1 cellular context compared by ENCODE assay signal in the genomic region with DNA sequence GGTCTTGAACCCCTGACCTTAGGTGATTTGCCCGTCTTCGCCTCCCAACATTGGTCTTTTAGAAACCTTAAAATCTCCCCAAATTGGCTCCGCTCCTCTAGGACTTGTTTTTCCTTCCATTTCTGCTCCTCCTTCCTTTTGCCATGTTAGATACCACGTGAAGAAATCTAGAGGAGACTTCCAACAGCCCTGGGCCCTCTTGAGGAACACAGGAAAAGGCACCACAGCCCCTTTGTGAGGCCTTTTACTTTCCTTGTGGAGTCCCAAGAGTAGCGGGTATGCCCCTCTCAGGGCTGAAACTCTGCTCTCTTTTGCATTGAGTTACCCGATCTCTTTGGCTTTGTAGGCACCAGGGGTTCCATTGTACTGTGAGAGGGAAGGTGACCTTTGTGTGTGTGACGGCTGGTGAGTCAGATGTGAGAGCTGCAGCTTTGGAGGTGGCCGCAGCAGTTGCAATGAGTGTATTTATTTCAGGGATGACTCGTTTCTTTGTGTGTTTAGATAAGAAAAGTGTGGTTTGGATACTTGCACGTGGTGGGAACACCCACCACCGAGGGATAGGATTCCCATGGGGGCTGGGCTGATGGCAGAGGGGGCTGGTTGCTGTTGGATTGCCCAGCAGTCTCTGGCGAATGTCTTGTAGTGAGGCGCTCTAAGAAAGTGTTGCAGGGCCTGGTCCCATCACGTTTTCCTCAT.
TF ChIP-seq lines count a peak whose summit lies in the region.

No MANE protein-coding gene starts in this region.

TF ChIP-seq in HepG2, 621 proteins besides CTCF, POLR2A, EP300 and RAD21 (continued from another document and continues in another):
- TF ChIP-seq, protein P1, sequence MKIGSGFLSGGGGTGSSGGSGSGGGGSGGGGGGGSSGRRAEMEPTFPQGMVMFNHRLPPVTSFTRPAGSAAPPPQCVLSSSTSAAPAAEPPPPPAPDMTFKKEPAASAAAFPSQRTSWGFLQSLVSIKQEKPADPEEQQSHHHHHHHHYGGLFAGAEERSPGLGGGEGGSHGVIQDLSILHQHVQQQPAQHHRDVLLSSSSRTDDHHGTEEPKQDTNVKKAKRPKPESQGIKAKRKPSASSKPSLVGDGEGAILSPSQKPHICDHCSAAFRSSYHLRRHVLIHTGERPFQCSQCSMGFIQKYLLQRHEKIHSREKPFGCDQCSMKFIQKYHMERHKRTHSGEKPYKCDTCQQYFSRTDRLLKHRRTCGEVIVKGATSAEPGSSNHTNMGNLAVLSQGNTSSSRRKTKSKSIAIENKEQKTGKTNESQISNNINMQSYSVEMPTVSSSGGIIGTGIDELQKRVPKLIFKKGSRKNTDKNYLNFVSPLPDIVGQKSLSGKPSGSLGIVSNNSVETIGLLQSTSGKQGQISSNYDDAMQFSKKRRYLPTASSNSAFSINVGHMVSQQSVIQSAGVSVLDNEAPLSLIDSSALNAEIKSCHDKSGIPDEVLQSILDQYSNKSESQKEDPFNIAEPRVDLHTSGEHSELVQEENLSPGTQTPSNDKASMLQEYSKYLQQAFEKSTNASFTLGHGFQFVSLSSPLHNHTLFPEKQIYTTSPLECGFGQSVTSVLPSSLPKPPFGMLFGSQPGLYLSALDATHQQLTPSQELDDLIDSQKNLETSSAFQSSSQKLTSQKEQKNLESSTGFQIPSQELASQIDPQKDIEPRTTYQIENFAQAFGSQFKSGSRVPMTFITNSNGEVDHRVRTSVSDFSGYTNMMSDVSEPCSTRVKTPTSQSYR (CRISPR knock-in tag; IDR thresholded peaks at IDR 0.05; ENCODE audit: borderline replicate concordance): peak; percentile 36; the same call in 1 of the 2 replicates
- TF ChIP-seq HOXA9 (CRISPR knock-in tag; IDR thresholded peaks at IDR 0.05; ENCODE audit: borderline replicate concordance): no peak
- TF ChIP-seq XBP1 (CRISPR knock-in tag; IDR thresholded peaks at IDR 0.05): no peak
- no peak for TF ChIP-seq ZSCAN31 (CRISPR knock-in tag; IDR thresholded peaks at IDR 0.05; ENCODE audit: low read depth)
- TF ChIP-seq, protein P2, sequence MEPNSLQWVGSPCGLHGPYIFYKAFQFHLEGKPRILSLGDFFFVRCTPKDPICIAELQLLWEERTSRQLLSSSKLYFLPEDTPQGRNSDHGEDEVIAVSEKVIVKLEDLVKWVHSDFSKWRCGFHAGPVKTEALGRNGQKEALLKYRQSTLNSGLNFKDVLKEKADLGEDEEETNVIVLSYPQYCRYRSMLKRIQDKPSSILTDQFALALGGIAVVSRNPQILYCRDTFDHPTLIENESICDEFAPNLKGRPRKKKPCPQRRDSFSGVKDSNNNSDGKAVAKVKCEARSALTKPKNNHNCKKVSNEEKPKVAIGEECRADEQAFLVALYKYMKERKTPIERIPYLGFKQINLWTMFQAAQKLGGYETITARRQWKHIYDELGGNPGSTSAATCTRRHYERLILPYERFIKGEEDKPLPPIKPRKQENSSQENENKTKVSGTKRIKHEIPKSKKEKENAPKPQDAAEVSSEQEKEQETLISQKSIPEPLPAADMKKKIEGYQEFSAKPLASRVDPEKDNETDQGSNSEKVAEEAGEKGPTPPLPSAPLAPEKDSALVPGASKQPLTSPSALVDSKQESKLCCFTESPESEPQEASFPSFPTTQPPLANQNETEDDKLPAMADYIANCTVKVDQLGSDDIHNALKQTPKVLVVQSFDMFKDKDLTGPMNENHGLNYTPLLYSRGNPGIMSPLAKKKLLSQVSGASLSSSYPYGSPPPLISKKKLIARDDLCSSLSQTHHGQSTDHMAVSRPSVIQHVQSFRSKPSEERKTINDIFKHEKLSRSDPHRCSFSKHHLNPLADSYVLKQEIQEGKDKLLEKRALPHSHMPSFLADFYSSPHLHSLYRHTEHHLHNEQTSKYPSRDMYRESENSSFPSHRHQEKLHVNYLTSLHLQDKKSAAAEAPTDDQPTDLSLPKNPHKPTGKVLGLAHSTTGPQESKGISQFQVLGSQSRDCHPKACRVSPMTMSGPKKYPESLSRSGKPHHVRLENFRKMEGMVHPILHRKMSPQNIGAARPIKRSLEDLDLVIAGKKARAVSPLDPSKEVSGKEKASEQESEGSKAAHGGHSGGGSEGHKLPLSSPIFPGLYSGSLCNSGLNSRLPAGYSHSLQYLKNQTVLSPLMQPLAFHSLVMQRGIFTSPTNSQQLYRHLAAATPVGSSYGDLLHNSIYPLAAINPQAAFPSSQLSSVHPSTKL (CRISPR knock-in tag; IDR thresholded peaks at IDR 0.05): peak; percentile 52; the same call in 1 of the 2 replicates
- 0 out of 2 replicates have a peak, but pooled peaks have one; percentile 29 for TF ChIP-seq GATAD2A (CRISPR knock-in tag; IDR thresholded peaks at IDR 0.05)
- TF ChIP-seq RXRB (CRISPR knock-in tag; IDR thresholded peaks at IDR 0.05; ENCODE audit: borderline replicate concordance): 0 out of 2 replicates have a peak, but pooled peaks have one; percentile 8
- TF ChIP-seq HNF4G (IDR thresholded peaks at IDR 0.05; ENCODE audit: borderline replicate concordance, low read depth, low read length): no peak
- no peak for TF ChIP-seq HNF4G (CRISPR knock-in tag; IDR thresholded peaks at IDR 0.05; ENCODE audit: borderline replicate concordance, low read depth)
- TF ChIP-seq HNRNPUL1 (IDR thresholded peaks at IDR 0.05; ENCODE audit: low read depth, low read length): no peak
- TF ChIP-seq ZNF678 (CRISPR knock-in tag; IDR thresholded peaks at IDR 0.05): no peak
- no peak for TF ChIP-seq FOXA1 (IDR thresholded peaks at IDR 0.05)
- 0 out of 2 replicates have a peak, but pooled peaks have one; percentile 25 for TF ChIP-seq FOXA1 (CRISPR knock-in tag; IDR thresholded peaks at IDR 0.05)
- no peak for TF ChIP-seq ZNF570 (CRISPR knock-in tag; IDR thresholded peaks at IDR 0.05; ENCODE audit: borderline replicate concordance)
- TF ChIP-seq ZNF501 (CRISPR knock-in tag; IDR thresholded peaks at IDR 0.05): peak; percentile 60
- peak; percentile 54 for TF ChIP-seq JUNB (CRISPR knock-in tag; IDR thresholded peaks at IDR 0.05; ENCODE audit: borderline replicate concordance)
- TF ChIP-seq, protein P3, sequence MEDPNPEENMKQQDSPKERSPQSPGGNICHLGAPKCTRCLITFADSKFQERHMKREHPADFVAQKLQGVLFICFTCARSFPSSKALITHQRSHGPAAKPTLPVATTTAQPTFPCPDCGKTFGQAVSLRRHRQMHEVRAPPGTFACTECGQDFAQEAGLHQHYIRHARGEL (CRISPR knock-in tag; IDR thresholded peaks at IDR 0.05): no peak
- TF ChIP-seq ZNF709 (CRISPR knock-in tag; IDR thresholded peaks at IDR 0.05): no peak
- TF ChIP-seq ZNF441 (CRISPR knock-in tag; IDR thresholded peaks at IDR 0.05; ENCODE audit: borderline replicate concordance): no peak
- TF ChIP-seq NR2F6 (IDR thresholded peaks at IDR 0.05): peak; percentile 51; the same call in 1 of the 2 replicates
- peak; percentile 63; the same call in 1 of the 2 replicates for TF ChIP-seq NR2F6 (CRISPR knock-in tag; IDR thresholded peaks at IDR 0.05)
- TF ChIP-seq, protein P4, sequence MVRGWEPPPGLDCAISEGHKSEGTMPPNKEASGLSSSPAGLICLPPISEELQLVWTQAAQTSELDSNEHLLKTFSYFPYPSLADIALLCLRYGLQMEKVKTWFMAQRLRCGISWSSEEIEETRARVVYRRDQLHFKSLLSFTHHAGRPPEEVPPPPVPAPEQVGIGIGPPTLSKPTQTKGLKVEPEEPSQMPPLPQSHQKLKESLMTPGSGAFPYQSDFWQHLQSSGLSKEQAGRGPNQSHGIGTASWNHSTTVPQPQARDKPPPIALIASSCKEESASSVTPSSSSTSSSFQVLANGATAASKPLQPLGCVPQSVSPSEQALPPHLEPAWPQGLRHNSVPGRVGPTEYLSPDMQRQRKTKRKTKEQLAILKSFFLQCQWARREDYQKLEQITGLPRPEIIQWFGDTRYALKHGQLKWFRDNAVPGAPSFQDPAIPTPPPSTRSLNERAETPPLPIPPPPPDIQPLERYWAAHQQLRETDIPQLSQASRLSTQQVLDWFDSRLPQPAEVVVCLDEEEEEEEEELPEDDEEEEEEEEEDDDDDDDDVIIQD (CRISPR knock-in tag; IDR thresholded peaks at IDR 0.05; ENCODE audit: low read depth): 0 out of 2 replicates have a peak, but pooled peaks have one; percentile 56
- TF ChIP-seq, protein P5, sequence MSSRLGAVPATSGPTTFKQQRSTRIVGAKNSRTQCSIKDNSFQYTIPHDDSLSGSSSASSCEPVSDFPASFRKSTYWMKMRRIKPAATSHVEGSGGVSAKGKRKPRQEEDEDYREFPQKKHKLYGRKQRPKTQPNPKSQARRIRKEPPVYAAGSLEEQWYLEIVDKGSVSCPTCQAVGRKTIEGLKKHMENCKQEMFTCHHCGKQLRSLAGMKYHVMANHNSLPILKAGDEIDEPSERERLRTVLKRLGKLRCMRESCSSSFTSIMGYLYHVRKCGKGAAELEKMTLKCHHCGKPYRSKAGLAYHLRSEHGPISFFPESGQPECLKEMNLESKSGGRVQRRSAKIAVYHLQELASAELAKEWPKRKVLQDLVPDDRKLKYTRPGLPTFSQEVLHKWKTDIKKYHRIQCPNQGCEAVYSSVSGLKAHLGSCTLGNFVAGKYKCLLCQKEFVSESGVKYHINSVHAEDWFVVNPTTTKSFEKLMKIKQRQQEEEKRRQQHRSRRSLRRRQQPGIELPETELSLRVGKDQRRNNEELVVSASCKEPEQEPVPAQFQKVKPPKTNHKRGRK (CRISPR knock-in tag; IDR thresholded peaks at IDR 0.05): no peak
- TF ChIP-seq ZNF780A (CRISPR knock-in tag; IDR thresholded peaks at IDR 0.05): no peak
- peak; percentile 92 for TF ChIP-seq BHLHE40 (IDR thresholded peaks at IDR 0.05; ENCODE audit: low read length)
- peak; percentile 94 for TF ChIP-seq FOSL2 (CRISPR knock-in tag; IDR thresholded peaks at IDR 0.05)
- TF ChIP-seq SOX5 (CRISPR knock-in tag; IDR thresholded peaks at IDR 0.05; ENCODE audit: borderline replicate concordance): peak; percentile 74; the same call in 1 of the 2 replicates
- TF ChIP-seq, protein P6, sequence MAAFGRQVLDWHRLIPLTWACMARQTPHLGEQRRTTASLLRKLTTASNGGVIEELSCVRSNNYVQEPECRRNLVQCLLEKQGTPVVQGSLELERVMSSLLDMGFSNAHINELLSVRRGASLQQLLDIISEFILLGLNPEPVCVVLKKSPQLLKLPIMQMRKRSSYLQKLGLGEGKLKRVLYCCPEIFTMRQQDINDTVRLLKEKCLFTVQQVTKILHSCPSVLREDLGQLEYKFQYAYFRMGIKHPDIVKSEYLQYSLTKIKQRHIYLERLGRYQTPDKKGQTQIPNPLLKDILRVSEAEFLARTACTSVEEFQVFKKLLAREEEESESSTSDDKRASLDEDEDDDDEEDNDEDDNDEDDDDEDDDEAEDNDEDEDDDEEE (CRISPR knock-in tag; IDR thresholded peaks at IDR 0.05): no peak
- TF ChIP-seq FOXA3 (CRISPR knock-in tag; IDR thresholded peaks at IDR 0.05): peak; percentile 40; the same call in 1 of the 2 replicates
- TF ChIP-seq ATF1 (CRISPR knock-in tag; IDR thresholded peaks at IDR 0.05): 0 out of 2 replicates have a peak, but pooled peaks have one; percentile 20
- peak; percentile 31; the same call in 1 of the 2 replicates for TF ChIP-seq HHEX (CRISPR knock-in tag; IDR thresholded peaks at IDR 0.05)
- TF ChIP-seq FOSL1 (CRISPR knock-in tag; IDR thresholded peaks at IDR 0.05; ENCODE audit: borderline replicate concordance): 0 out of 2 replicates have a peak, but pooled peaks have one; percentile 37
- TF ChIP-seq, protein P7, sequence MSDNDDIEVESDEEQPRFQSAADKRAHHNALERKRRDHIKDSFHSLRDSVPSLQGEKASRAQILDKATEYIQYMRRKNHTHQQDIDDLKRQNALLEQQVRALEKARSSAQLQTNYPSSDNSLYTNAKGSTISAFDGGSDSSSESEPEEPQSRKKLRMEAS (IDR thresholded peaks at IDR 0.05): peak; percentile 55; the same call in 1 of the 2 replicates
- TF ChIP-seq ZFP36L2 (CRISPR knock-in tag; IDR thresholded peaks at IDR 0.05): no peak
- TF ChIP-seq ZNF746 (CRISPR knock-in tag; IDR thresholded peaks at IDR 0.05): no peak
- no peak for TF ChIP-seq KLF9 (CRISPR knock-in tag; IDR thresholded peaks at IDR 0.05; ENCODE audit: low read depth)
- peak; percentile 60 for TF ChIP-seq TBX2 (CRISPR knock-in tag; IDR thresholded peaks at IDR 0.05; ENCODE audit: borderline replicate concordance)
- peak; percentile 15; the same call in 1 of the 2 replicates for TF ChIP-seq RARA (CRISPR knock-in tag; IDR thresholded peaks at IDR 0.05)
- TF ChIP-seq TCF7 (IDR thresholded peaks at IDR 0.05; ENCODE audit: low read depth): peak; percentile 31; the same call in 1 of the 2 replicates
- TF ChIP-seq, protein P8, sequence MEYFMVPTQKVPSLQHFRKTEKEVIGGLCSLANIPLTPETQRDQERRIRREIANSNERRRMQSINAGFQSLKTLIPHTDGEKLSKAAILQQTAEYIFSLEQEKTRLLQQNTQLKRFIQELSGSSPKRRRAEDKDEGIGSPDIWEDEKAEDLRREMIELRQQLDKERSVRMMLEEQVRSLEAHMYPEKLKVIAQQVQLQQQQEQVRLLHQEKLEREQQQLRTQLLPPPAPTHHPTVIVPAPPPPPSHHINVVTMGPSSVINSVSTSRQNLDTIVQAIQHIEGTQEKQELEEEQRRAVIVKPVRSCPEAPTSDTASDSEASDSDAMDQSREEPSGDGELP (IDR thresholded peaks at IDR 0.05; ENCODE audit: borderline replicate concordance, low read depth): 0 out of 2 replicates have a peak, but pooled peaks have one; percentile 25
- 0 out of 2 replicates have a peak, but pooled peaks have one; percentile 20 for TF ChIP-seq SALL1 (CRISPR knock-in tag; IDR thresholded peaks at IDR 0.05)
- TF ChIP-seq TMF1 (CRISPR knock-in tag; IDR thresholded peaks at IDR 0.05; ENCODE audit: low read depth): no peak
- no peak for TF ChIP-seq CENPX (CRISPR knock-in tag; IDR thresholded peaks at IDR 0.05)
- no peak for TF ChIP-seq ZNF138 (CRISPR knock-in tag; IDR thresholded peaks at IDR 0.05; ENCODE audit: low read depth)
- TF ChIP-seq, protein P9, sequence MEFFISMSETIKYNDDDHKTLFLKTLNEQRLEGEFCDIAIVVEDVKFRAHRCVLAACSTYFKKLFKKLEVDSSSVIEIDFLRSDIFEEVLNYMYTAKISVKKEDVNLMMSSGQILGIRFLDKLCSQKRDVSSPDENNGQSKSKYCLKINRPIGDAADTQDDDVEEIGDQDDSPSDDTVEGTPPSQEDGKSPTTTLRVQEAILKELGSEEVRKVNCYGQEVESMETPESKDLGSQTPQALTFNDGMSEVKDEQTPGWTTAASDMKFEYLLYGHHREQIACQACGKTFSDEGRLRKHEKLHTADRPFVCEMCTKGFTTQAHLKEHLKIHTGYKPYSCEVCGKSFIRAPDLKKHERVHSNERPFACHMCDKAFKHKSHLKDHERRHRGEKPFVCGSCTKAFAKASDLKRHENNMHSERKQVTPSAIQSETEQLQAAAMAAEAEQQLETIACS (CRISPR knock-in tag; IDR thresholded peaks at IDR 0.05): no peak
- TF ChIP-seq MXI1 (IDR thresholded peaks at IDR 0.05; ENCODE audit: borderline replicate concordance, low read depth, low read length): peak; percentile 22; the same call in 1 of the 3 replicates
